9 cellular contexts compared by ENCODE assay signal in the genomic region with DNA sequence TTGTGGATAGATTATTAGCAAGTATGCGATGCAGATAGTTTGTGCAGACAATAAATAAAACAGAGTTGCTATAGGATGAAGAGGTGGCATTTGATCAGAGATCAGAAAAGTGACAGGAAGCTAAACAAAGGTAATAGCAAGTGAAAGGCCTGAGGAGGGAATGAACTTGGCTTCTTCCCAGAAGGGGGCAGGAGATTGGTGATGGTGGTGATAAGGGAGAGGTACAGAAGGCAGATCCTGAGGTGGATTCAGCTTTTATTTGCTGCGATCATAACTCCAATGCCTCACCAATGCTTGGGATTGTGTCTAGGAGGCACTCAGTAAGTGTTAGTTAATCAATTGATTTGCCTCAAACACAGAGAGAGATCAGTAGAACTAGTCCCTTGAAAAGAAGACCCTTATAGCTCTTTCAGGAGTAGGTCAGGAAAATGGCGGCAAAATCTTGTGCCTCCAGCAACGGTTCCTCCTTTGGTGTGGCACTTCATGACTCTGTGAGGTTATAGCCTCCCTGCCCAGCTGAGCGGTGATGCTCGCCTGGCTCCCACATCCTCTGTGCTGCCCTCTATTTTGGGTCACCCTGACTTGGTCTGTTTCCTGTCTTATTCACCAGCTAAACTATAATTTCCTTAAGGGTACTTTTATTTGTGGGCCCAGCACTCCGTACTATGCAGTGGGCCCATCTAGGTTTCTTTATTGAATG. TPM values are rescaled to one million over a fixed set of nuclear protein-coding genes. Genes with fewer than 3 reads are reported as not detected.
DNase-seq lines count a peak whose midpoint lies in the region; ATAC-seq and TF ChIP-seq lines count a peak whose summit lies in the region.
"Had no signal": no experiment of that assay in that cellular context is flagged by ENCODE, and none has a peak within 500 bp of the region (broad histone marks: within the 10 kb centered on the region; RNA-seq: fewer than 3 reads in every experiment).

No MANE protein-coding gene starts in this region.

- H3K9me2 ChIP-seq in MM.1S (replicated peaks; ENCODE audit: insufficient read depth, low read length), result no peaks in the 10 kb centered on the region

- H3K27ac ChIP-seq in MM.1S (ENCODE audit: low read length), result peak overlapping the region; percentile 90
- peak overlapping the region; percentile 55 to 87 for H3K27ac ChIP-seq in left lung
- H3K27ac ChIP-seq in ovary, result no peak overlapping the region
- H3K27ac ChIP-seq: KMS-11 had no signal

- H3K9me3 Mint-ChIP-seq in activated T-helper 1 cell treated with anti-CD3 and anti-CD28 coated beads, Interleukin-12 subunit alpha, Interleukin-12 subunit beta, Interleukin-2, Interleukin-4 antibody, amounts not matched to agents 30 ng/mL and 10 ng/mL and 1 ng/mL, durations not matched to agents 14 hours and 24 hours and 36 hours, result no peaks in the 10 kb centered on the region
- H3K9me3 Mint-ChIP-seq in stimulated activated naive CD8-positive, alpha-beta T cell treated with anti-CD3 and anti-CD28 coated beads, Interleukin-15, amount 100 ng/mL, for 72 hours, result no peaks in the 10 kb centered on the region

- peak overlapping the region; percentile 90 for H3K4me2 ChIP-seq in MM.1S (ENCODE audit: low read depth, low read length)
- H3K4me2 ChIP-seq: KMS-11 had no signal

- peak overlapping the region; percentile 94 for H3K27ac Mint-ChIP-seq in activated T-helper 1 cell treated with anti-CD3 and anti-CD28 coated beads, Interleukin-12 subunit alpha, Interleukin-12 subunit beta, Interleukin-2, Interleukin-4 antibody, amounts not matched to agents 30 ng/mL and 10 ng/mL and 1 ng/mL, durations not matched to agents 14 hours and 24 hours and 36 hours
- peak overlapping the region; percentile 74 to 99 for H3K27ac Mint-ChIP-seq in stimulated activated naive CD8-positive, alpha-beta T cell treated with anti-CD3 and anti-CD28 coated beads, Interleukin-15, amount 100 ng/mL, for 72 hours

- no peak overlapping the region; the same call in 1 of the 2 replicates for H3K9ac ChIP-seq in MM.1S (ENCODE audit: low read length)
- H3K9ac ChIP-seq: KMS-11 had no signal

- no peaks in the 10 kb centered on the region for H4K20me1 ChIP-seq in MM.1S (ENCODE audit: insufficient read depth, low read length)

- H3K36me3 Mint-ChIP-seq in activated T-helper 1 cell treated with anti-CD3 and anti-CD28 coated beads, Interleukin-12 subunit alpha, Interleukin-12 subunit beta, Interleukin-2, Interleukin-4 antibody, amounts not matched to agents 30 ng/mL and 10 ng/mL and 1 ng/mL, durations not matched to agents 14 hours and 24 hours and 36 hours (ENCODE audit: low read depth), result peaks cover 51% of the 10 kb centered on the region

- H3K79me2 ChIP-seq in MM.1S (ENCODE audit: low read length), result peaks cover 60% of the 10 kb centered on the region

- TF ChIP-seq POLR2A in ovary (IDR thresholded peaks at IDR 0.05), result no peak

- H3K4me3 ChIP-seq in MM.1S (ENCODE audit: low read length) (no peak overlapping the region), left lung (no peak overlapping the region), ovary (no peak overlapping the region)

- WGBS in ovary, 3 donors, result 94 to 96% (median 95%) methylated on average over 7 of the region's 7 CpGs

- no peak for DNase-seq in MM.1S
- peak; percentile 56 for DNase-seq in activated T-helper 1 cell treated with anti-CD3 and anti-CD28 coated beads, Interleukin-12 subunit alpha, Interleukin-12 subunit beta, Interleukin-2, Interleukin-4 antibody, amounts not matched to agents 30 ng/mL and 10 ng/mL and 1 ng/mL, durations not matched to agents 14 hours and 24 hours and 36 hours (ENCODE audit: low spot score)
- DNase-seq in left lung, result peak in 1 of 2 donors; percentile 71
- DNase-seq in stimulated activated naive CD8-positive, alpha-beta T cell treated with anti-CD3 and anti-CD28 coated beads, Interleukin-15, amount 100 ng/mL, for 72 hours, result peak; percentile 60 to 82
- DNase-seq in kidney tubule cell (ENCODE audit: low spot score), result no peak
- no peak for DNase-seq in ovary
- DNase-seq in hippocampal formation (lab: John Stamatoyannopoulos, UW), result no peak

- ATAC-seq in left lung, result peak; percentile 22
- peak; percentile 81 for ATAC-seq in stimulated activated naive CD8-positive, alpha-beta T cell treated with anti-CD3 and anti-CD28 coated beads, Interleukin-15, amount 100 ng/mL, for 72 hours
- no peak for ATAC-seq in GM19035 (IDR thresholded peaks at IDR 0.05; ENCODE audit: unreplicated experiment)

- H3K9me3 ChIP-seq in MM.1S (replicated peaks; ENCODE audit: insufficient read depth, low read length) (no peaks in the 10 kb centered on the region), left lung (no peaks in the 10 kb centered on the region), ovary (no peaks in the 10 kb centered on the region)

- peaks cover 93% of the 10 kb centered on the region for H3K4me1 Mint-ChIP-seq in activated T-helper 1 cell treated with anti-CD3 and anti-CD28 coated beads, Interleukin-12 subunit alpha, Interleukin-12 subunit beta, Interleukin-2, Interleukin-4 antibody, amounts not matched to agents 30 ng/mL and 10 ng/mL and 1 ng/mL, durations not matched to agents 14 hours and 24 hours and 36 hours (ENCODE audit: low read depth)
- peaks cover 82% of the 10 kb centered on the region for H3K4me1 Mint-ChIP-seq in stimulated activated naive CD8-positive, alpha-beta T cell treated with anti-CD3 and anti-CD28 coated beads, Interleukin-15, amount 100 ng/mL, for 72 hours

- no peaks in the 10 kb centered on the region for H3K27me3 Mint-ChIP-seq in activated T-helper 1 cell treated with anti-CD3 and anti-CD28 coated beads, Interleukin-12 subunit alpha, Interleukin-12 subunit beta, Interleukin-2, Interleukin-4 antibody, amounts not matched to agents 30 ng/mL and 10 ng/mL and 1 ng/mL, durations not matched to agents 14 hours and 24 hours and 36 hours (ENCODE audit: insufficient read depth)
- no peaks in the 10 kb centered on the region for H3K27me3 Mint-ChIP-seq in stimulated activated naive CD8-positive, alpha-beta T cell treated with anti-CD3 and anti-CD28 coated beads, Interleukin-15, amount 100 ng/mL, for 72 hours

- peaks cover 47% of the 10 kb centered on the region for H3F3A ChIP-seq in MM.1S (ENCODE audit: insufficient read depth, low read length)

- no peaks in the 10 kb centered on the region for H3K36me3 ChIP-seq in MM.1S (replicated peaks; ENCODE audit: insufficient read depth, low read length)
- peaks cover 0 to 42% of the 10 kb centered on the region in 2 donors for H3K36me3 ChIP-seq in left lung
- no peaks in the 10 kb centered on the region for H3K36me3 ChIP-seq in ovary

- intact Hi-C loops in activated T-helper 1 cell treated with anti-CD3 and anti-CD28 coated beads, Interleukin-12 subunit alpha, Interleukin-12 subunit beta, Interleukin-2, Interleukin-4 antibody, amounts not matched to agents 30 ng/mL and 10 ng/mL and 1 ng/mL, durations not matched to agents 14 hours and 24 hours and 36 hours (cut with micrococcal nuclease), result loop anchor here (1.0 to 5.0 kb wide), 10 partner anchors 9 to 1113 kb away; partner anchors contain the start of gene TGFBR2
- intact Hi-C loops in left lung (cut with DNase I) (no loop called here), ovary (cut with DNase I) (no loop called here)

- TF ChIP-seq CTCF in MM.1S (IDR thresholded peaks at IDR 0.05; ENCODE audit: low read length), result no peak
- no peak for TF ChIP-seq CTCF in left lung (IDR thresholded peaks at IDR 0.05)
- no peak for TF ChIP-seq CTCF in ovary (IDR thresholded peaks at IDR 0.05)

- H2AFZ ChIP-seq in MM.1S (ENCODE audit: low read length), result no peak overlapping the region

- H3K4me3 Mint-ChIP-seq in activated T-helper 1 cell treated with anti-CD3 and anti-CD28 coated beads, Interleukin-12 subunit alpha, Interleukin-12 subunit beta, Interleukin-2, Interleukin-4 antibody, amounts not matched to agents 30 ng/mL and 10 ng/mL and 1 ng/mL, durations not matched to agents 14 hours and 24 hours and 36 hours, result peak overlapping the region; percentile 57
- peak overlapping the region; percentile 60 to 73 for H3K4me3 Mint-ChIP-seq in stimulated activated naive CD8-positive, alpha-beta T cell treated with anti-CD3 and anti-CD28 coated beads, Interleukin-15, amount 100 ng/mL, for 72 hours

- no peak for TF ChIP-seq EP300 in ovary (IDR thresholded peaks at IDR 0.05)

- H3K27me3 ChIP-seq in MM.1S (replicated peaks; ENCODE audit: insufficient read depth, low read length) (no peaks in the 10 kb centered on the region), left lung (no peaks in the 10 kb centered on the region), ovary (no peaks in the 10 kb centered on the region)

- H3K4me1 ChIP-seq in MM.1S (ENCODE audit: low read length), result peaks cover 94% of the 10 kb centered on the region
- peaks cover 37 to 97% of the 10 kb centered on the region in 2 donors for H3K4me1 ChIP-seq in left lung
- H3K4me1 ChIP-seq in ovary (ENCODE audit: insufficient read depth), result peaks cover 5% of the 10 kb centered on the region

RNA-seq across cellular contexts. Expression of gene TGFBR2, which starts 37.5 kb away (rescaled TPM):
- 58.2 and 59.6 TPM in 2 replicates for total RNA-seq in activated T-helper 1 cell treated with anti-CD3 and anti-CD28 coated beads, Interleukin-12 subunit alpha, Interleukin-12 subunit beta, Interleukin-2, Interleukin-4 antibody, amounts not matched to agents 30 ng/mL and 10 ng/mL and 1 ng/mL, durations not matched to agents 14 hours and 24 hours and 36 hours
- total RNA-seq in left lung (100 to 1,000 TPM; 240 to 269 TPM), ovary (10 to 100 TPM; 26.8 to 62.8 (median 53.8) TPM)
- 100 to 1,000 TPM in 1 of 2 donors, 10 to 100 TPM in 1; 39.4 to 158 TPM for polyA plus RNA-seq in ovary

Comparison
In these comparisons a context has a peak if more than half of its experiments do, and no peak if none do; other contexts are left out.
1. DNase-seq: peak in activated T-helper 1 cell treated with anti-CD3 and anti-CD28 coated beads, Interleukin-12 subunit alpha, Interleukin-12 subunit beta, Interleukin-2, Interleukin-4 antibody, amounts not matched to agents 30 ng/mL and 10 ng/mL and 1 ng/mL, durations not matched to agents 14 hours and 24 hours and 36 hours (single experiment) and stimulated activated naive CD8-positive, alpha-beta T cell treated with anti-CD3 and anti-CD28 coated beads, Interleukin-15, amount 100 ng/mL, for 72 hours (2 of 2); none in MM.1S (single experiment), kidney tubule cell (single experiment), ovary (0 of 5) and hippocampal formation (0 of 2).
2. H3K27ac ChIP-seq: peak in MM.1S (single experiment) and left lung (2 of 2); none in ovary (0 of 2).